In genomic region chr20:58228103-58228483, GRCh38 we compare ENCODE assay signal across 12 cellular contexts. TPM values are rescaled to one million over a fixed set of nuclear protein-coding genes. Genes with fewer than 3 reads are reported as not detected.
DNase-seq lines count a peak whose midpoint lies in the region; ATAC-seq and TF ChIP-seq lines count a peak whose summit lies in the region.
"Had no signal": no experiment of that assay in that cellular context is flagged by ENCODE, and none has a peak within 500 bp of the region (broad histone marks: within the 10 kb centered on the region; RNA-seq: fewer than 3 reads in every experiment).

No MANE protein-coding gene starts in this region.

- no peak for TF ChIP-seq CTCF in HFF-Myc (IDR thresholded peaks at IDR 0.05; ENCODE audit: low read depth, low read length, missing control alignments)
- no peak for TF ChIP-seq CTCF in endodermal cell (conservative IDR thresholded peaks at IDR 0.05)
- TF ChIP-seq CTCF in nephron progenitor cell (IDR thresholded peaks at IDR 0.05): no peak
- no peak for TF ChIP-seq CTCF in esophagus squamous epithelium (IDR thresholded peaks at IDR 0.05)

- peak overlapping the region; percentile 79 for H3K27ac Mint-ChIP-seq in endodermal cell
- no peak overlapping the region for H3K27ac Mint-ChIP-seq in nephron progenitor cell

- H3K4me3 Mint-ChIP-seq in endodermal cell: peak overlapping the region; percentile 61
- peak overlapping the region; percentile 79 for H3K4me3 Mint-ChIP-seq in nephron progenitor cell

- H3K36me3 Mint-ChIP-seq in endodermal cell (ENCODE audit: low read depth): peaks cover 9% of the 10 kb centered on the region
- peaks cover 9% of the 10 kb centered on the region for H3K36me3 Mint-ChIP-seq in nephron progenitor cell (ENCODE audit: low read depth)

- H3K4me1 Mint-ChIP-seq in endodermal cell (peaks cover 21% of the 10 kb centered on the region), nephron progenitor cell (peaks cover 31% of the 10 kb centered on the region)

- no peak overlapping the region for H3K27ac ChIP-seq in BLaER1
- H3K27ac ChIP-seq in endodermal cell (ENCODE audit: low read depth, low read length): no peak overlapping the region
- H3K27ac ChIP-seq in esophagus squamous epithelium: no peak overlapping the region
- H3K27ac ChIP-seq: breast epithelium, neutrophil had no signal

- H3K27me3 ChIP-seq in BLaER1 (peaks cover 56% of the 10 kb centered on the region), endodermal cell (ENCODE audit: control insufficient read depth, insufficient read depth, low read length, poor library complexity, severe bottlenecking) (peaks cover 42% of the 10 kb centered on the region), esophagus squamous epithelium (peaks cover 6 to 71% (median 11%) of the 10 kb centered on the region in 4 donors)

- DNase-seq in HFF-Myc (ENCODE audit: extremely low read depth, low read depth): no peak
- peak; percentile 73 for DNase-seq in endodermal cell
- peak; percentile 30 for DNase-seq in nephron progenitor cell
- DNase-seq in mesenteric fat pad (ENCODE audit: low spot score): no peak
- no peak for DNase-seq in esophagus squamous epithelium (lab: John Stamatoyannopoulos, UW)
- no peak for DNase-seq in NCI-H510A (lab: John Stamatoyannopoulos, UW)

- H4K20me1 ChIP-seq in BLaER1: peaks cover 10% of the 10 kb centered on the region; the same call in 1 of the 2 replicates

- TF ChIP-seq POLR2A in esophagus squamous epithelium (IDR thresholded peaks at IDR 0.05): no peak

- H3K27me3 Mint-ChIP-seq in endodermal cell (ENCODE audit: insufficient read depth) (peaks cover 27% of the 10 kb centered on the region), nephron progenitor cell (ENCODE audit: low read depth, poor library complexity) (peaks cover 80% of the 10 kb centered on the region)

- intact Hi-C loops in esophagus squamous epithelium (cut with DNase I): loop anchor here (10.0 kb wide), 1 partner anchor 713 kb away; no protein-coding TSS in a partner anchor

- H3K36me3 ChIP-seq in BLaER1 (no peaks in the 10 kb centered on the region), endodermal cell (ENCODE audit: control insufficient read depth, insufficient read depth, low read length) (peaks cover 13% of the 10 kb centered on the region), esophagus squamous epithelium (peaks cover 0 to 12% (median 0%) of the 10 kb centered on the region in 3 donors)
- H3K36me3 ChIP-seq: breast epithelium had no signal

- H3K9me3 ChIP-seq in BLaER1 (peaks cover 3% of the 10 kb centered on the region; the same call in 1 of the 2 replicates), endodermal cell (ENCODE audit: control insufficient read depth, low read length) (no peaks in the 10 kb centered on the region), esophagus squamous epithelium (no peaks in the 10 kb centered on the region)
- H3K9me3 ChIP-seq: breast epithelium, neutrophil, SK-N-SH had no signal

- peak overlapping the region; percentile 67 for H3K4me2 ChIP-seq in BLaER1

- H3K9ac ChIP-seq in BLaER1: no peak overlapping the region
- no peak overlapping the region for H3K9ac ChIP-seq in endodermal cell (ENCODE audit: extremely low read depth, low read length, poor library complexity, severe bottlenecking)
- H3K9ac ChIP-seq: SK-N-SH had no signal

- 13 to 23% methylated on average over 19 to 29 of the region's 29 CpGs for WGBS in endodermal cell (ENCODE audit: insufficient coverage in 1 of 2, insufficient read length in 1 of 2), 2 experiments
- 43 to 57% methylated on average over 1 to 4 of the region's 29 CpGs for WGBS in esophagus squamous epithelium, 2 donors

- H3K4me3 ChIP-seq in BLaER1: peak overlapping the region; percentile 55
- 0 out of 2 replicates have a peak overlapping the region, but pooled peaks have one; percentile 8 for H3K4me3 ChIP-seq in HFF-Myc (replicated peaks; ENCODE audit: low read depth, low read length)
- H3K4me3 ChIP-seq in endodermal cell (ENCODE audit: low read length): no peak overlapping the region
- H3K4me3 ChIP-seq in esophagus squamous epithelium: peak overlapping the region in 2 of 4 donors; percentile 27 to 53

- H3K4me1 ChIP-seq in BLaER1: peaks cover 4% of the 10 kb centered on the region
- H3K4me1 ChIP-seq in endodermal cell (ENCODE audit: control insufficient read depth, insufficient read depth, low read length): peaks cover 3% of the 10 kb centered on the region
- H3K4me1 ChIP-seq in esophagus squamous epithelium: peaks cover 0 to 13% (median 7%) of the 10 kb centered on the region in 3 donors
- H3K4me1 ChIP-seq: breast epithelium had no signal

- ATAC-seq in GM19324 (IDR thresholded peaks at IDR 0.05; ENCODE audit: low FRiP score, unreplicated experiment): no peak

- H3K9me3 Mint-ChIP-seq in endodermal cell: peaks cover 2% of the 10 kb centered on the region
- H3K9me3 Mint-ChIP-seq in nephron progenitor cell: peaks cover 14% of the 10 kb centered on the region

RNA-seq across cellular contexts. Expression of gene ANKRD60, which starts 0.4 kb away (rescaled TPM):
- total RNA-seq in endodermal cell: not detected
- not detected for polyA plus RNA-seq in endodermal cell (2013, experiment 1 of 2)
- not detected for polyA plus RNA-seq in endodermal cell (2013, experiment 2 of 2)
- not detected for total RNA-seq in mesenteric fat pad
- not detected for total RNA-seq in esophagus squamous epithelium
- total RNA-seq: breast epithelium, HT-29 had no signal
- polyA plus RNA-seq: SK-N-SH had no signal

Comparison
In these comparisons a context has a peak if more than half of its experiments do, and no peak if none do; other contexts are left out.
1. DNase-seq: peak in endodermal cell (single experiment) and nephron progenitor cell (single experiment); none in HFF-Myc (single experiment), mesenteric fat pad (single experiment), esophagus squamous epithelium (single experiment) and NCI-H510A (single experiment).